In genomic region chr6:21593412-21593926, GRCh38 we compare ENCODE assay signal across 1 cellular context.
TF ChIP-seq lines count a peak whose summit lies in the region.

Gene SOX4, plus strand, starts transcription at chr6:21593751. Its CDS starts 784 bp downstream, at chr6:21594535.

TF ChIP-seq in HepG2, 621 proteins besides CTCF, POLR2A, EP300 and RAD21 (continued from another document and continues in another):
- TF ChIP-seq AHDC1 (CRISPR knock-in tag; IDR thresholded peaks at IDR 0.05; ENCODE audit: borderline replicate concordance) (no peak), MBNL3 (CRISPR knock-in tag; conservative IDR thresholded peaks at IDR 0.05) (no peak), RBFOX2 (IDR thresholded peaks at IDR 0.05; ENCODE audit: low read depth, low read length) (no peak), SRSF1 (optimal IDR thresholded peaks at IDR 0.05; ENCODE audit: low read depth, low read length) (peak; percentile 51), ZNF572 (CRISPR knock-in tag; IDR thresholded peaks at IDR 0.05) (no peak), ZKSCAN8 (CRISPR knock-in tag; IDR thresholded peaks at IDR 0.05; ENCODE audit: borderline replicate concordance) (0 out of 2 replicates have a peak, but pooled peaks have one; percentile 12), ELF3 (CRISPR knock-in tag; IDR thresholded peaks at IDR 0.05) (peak; percentile 71; the same call in 1 of the 2 replicates), ZNF432 (CRISPR knock-in tag; IDR thresholded peaks at IDR 0.05; ENCODE audit: borderline replicate concordance) (no peak), TEAD3 (CRISPR knock-in tag; optimal IDR thresholded peaks at IDR 0.05; ENCODE audit: borderline replicate concordance) (peak; percentile 57), TBL1XR1 (IDR thresholded peaks at IDR 0.05; ENCODE audit: borderline replicate concordance, low read length, partially characterized antibody) (no peak), ZNF781 (CRISPR knock-in tag; IDR thresholded peaks at IDR 0.05; ENCODE audit: borderline replicate concordance, not compliant biosample characterization) (peak; percentile 50), POLR2G (IDR thresholded peaks at IDR 0.05; ENCODE audit: low read depth, low read length) (peak; percentile 79), KDM2A (CRISPR knock-in tag; IDR thresholded peaks at IDR 0.05; ENCODE audit: borderline replicate concordance, low read depth) (0 out of 2 replicates have a peak, but pooled peaks have one; percentile 7), TSC22D2 (CRISPR knock-in tag; IDR thresholded peaks at IDR 0.05; ENCODE audit: borderline replicate concordance) (no peak), E2F5 (CRISPR knock-in tag; conservative IDR thresholded peaks at IDR 0.05) (no peak), ZNF276 (CRISPR knock-in tag; IDR thresholded peaks at IDR 0.05; ENCODE audit: low read depth) (no peak), TBX2 (CRISPR knock-in tag; IDR thresholded peaks at IDR 0.05; ENCODE audit: borderline replicate concordance) (peak; percentile 41; the same call in 1 of the 2 replicates), ZNF329 (CRISPR knock-in tag; IDR thresholded peaks at IDR 0.05; ENCODE audit: low read depth) (no peak), MED1 (CRISPR knock-in tag; IDR thresholded peaks at IDR 0.05) (0 out of 2 replicates have a peak, but pooled peaks have one; percentile 10), CBX5 (CRISPR knock-in tag; IDR thresholded peaks at IDR 0.05; ENCODE audit: borderline replicate concordance) (0 out of 2 replicates have a peak, but pooled peaks have one; percentile 47), POLR2AphosphoS5 (IDR thresholded peaks at IDR 0.05; ENCODE audit: low read depth, low read length) (peak; percentile 56), GABPB1 (CRISPR knock-in tag; IDR thresholded peaks at IDR 0.05) (peak; percentile 21; the same call in 1 of the 2 replicates), ATF2 (CRISPR knock-in tag; IDR thresholded peaks at IDR 0.05) (peak; percentile 93), SOX5 (CRISPR knock-in tag; IDR thresholded peaks at IDR 0.05; ENCODE audit: borderline replicate concordance) (peak; percentile 21; the same call in 1 of the 2 replicates), MAX (IDR thresholded peaks at IDR 0.05) (0 out of 2 replicates have a peak, but pooled peaks have one; percentile 7), NFYC (CRISPR knock-in tag; IDR thresholded peaks at IDR 0.05) (peak; percentile 84), SALL2 (CRISPR knock-in tag; IDR thresholded peaks at IDR 0.05) (no peak), RARA (CRISPR knock-in tag; IDR thresholded peaks at IDR 0.05) (peak; percentile 7; the same call in 1 of the 2 replicates), SOX6 (IDR thresholded peaks at IDR 0.05) (no peak), SOX6 (CRISPR knock-in tag; IDR thresholded peaks at IDR 0.05) (0 out of 2 replicates have a peak, but pooled peaks have one; percentile 12), NFYB (CRISPR knock-in tag; IDR thresholded peaks at IDR 0.05) (peak; percentile 94), SMAD9 (CRISPR knock-in tag; IDR thresholded peaks at IDR 0.05) (no peak), DRAP1 (CRISPR knock-in tag; IDR thresholded peaks at IDR 0.05) (peak; percentile 98), KLF16 (CRISPR knock-in tag; IDR thresholded peaks at IDR 0.05) (no peak), AFF4 (CRISPR knock-in tag; IDR thresholded peaks at IDR 0.05) (peak; percentile 73; the same call in 1 of the 2 replicates), TFDP2 (CRISPR knock-in tag; IDR thresholded peaks at IDR 0.05) (peak; percentile 50; the same call in 1 of the 2 replicates), MLXIP (CRISPR knock-in tag; IDR thresholded peaks at IDR 0.05; ENCODE audit: borderline replicate concordance) (no peak), ZNF501 (CRISPR knock-in tag; IDR thresholded peaks at IDR 0.05) (peak; percentile 48; the same call in 1 of the 2 replicates), ZMAT3 (CRISPR knock-in tag; conservative IDR thresholded peaks at IDR 0.05) (peak; percentile 51; the same call in 1 of the 2 replicates)
